Comparison of ENCODE assay signal across 11 cellular contexts in the genomic region with DNA sequence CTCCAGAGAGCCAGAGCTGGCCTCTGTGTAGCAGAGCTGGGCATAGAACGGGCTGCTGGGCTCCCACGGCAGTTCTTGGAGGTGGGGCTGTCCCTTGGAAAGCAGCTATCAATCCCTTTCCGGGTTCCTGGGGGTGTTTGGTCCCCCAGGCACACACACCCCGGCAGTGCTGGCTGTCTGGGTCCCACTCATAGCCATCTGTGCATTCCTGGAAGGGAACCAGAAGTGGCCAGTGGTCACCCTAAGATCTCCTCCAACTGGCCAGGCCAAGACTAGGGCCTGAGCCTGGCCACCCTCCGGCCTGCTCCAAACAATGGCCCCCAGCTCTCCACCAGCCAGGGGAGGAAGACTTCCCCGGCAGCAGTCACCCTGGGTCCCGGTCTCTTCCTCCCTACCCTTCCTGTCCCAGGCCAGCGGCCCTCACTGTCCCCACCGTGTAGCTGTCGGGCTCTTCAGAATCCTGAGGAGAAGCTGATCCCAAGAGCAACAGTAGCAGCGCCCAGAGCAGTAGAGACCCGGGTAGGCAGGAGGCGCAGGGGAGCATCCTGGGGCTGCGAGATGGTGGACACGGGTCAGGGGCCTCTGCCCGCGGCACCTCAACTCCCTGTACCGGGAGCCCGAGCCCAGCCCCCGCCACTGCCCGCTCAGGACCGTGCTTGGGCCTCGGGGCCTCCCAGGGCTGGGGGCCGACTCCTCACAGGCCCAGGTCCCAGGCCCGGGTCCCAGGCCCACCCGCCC. TPM values are rescaled to one million over a fixed set of nuclear protein-coding genes. Genes with fewer than 3 reads are reported as not detected.
DNase-seq lines count a peak whose midpoint lies in the region; ATAC-seq and TF ChIP-seq lines count a peak whose summit lies in the region.
"Had no signal": no experiment of that assay in that cellular context is flagged by ENCODE, and none has a peak within 500 bp of the region (broad histone marks: within the 10 kb centered on the region; RNA-seq: fewer than 3 reads in every experiment).

No MANE protein-coding gene starts in this region.

- peaks cover 13% of the 10 kb centered on the region for H3K4me1 Mint-ChIP-seq in activated CD4-positive, alpha-beta T cell treated with anti-CD3 and anti-CD28 coated beads for 36 hours
- H3K4me1 Mint-ChIP-seq in central memory CD8-positive, alpha-beta T cell = peaks cover 32% of the 10 kb centered on the region

- no peaks in the 10 kb centered on the region for H3K27me3 Mint-ChIP-seq in activated CD4-positive, alpha-beta T cell treated with anti-CD3 and anti-CD28 coated beads for 36 hours
- H3K27me3 Mint-ChIP-seq in central memory CD8-positive, alpha-beta T cell = no peaks in the 10 kb centered on the region

- H3K4me3 Mint-ChIP-seq in activated CD4-positive, alpha-beta T cell treated with anti-CD3 and anti-CD28 coated beads for 36 hours = peak overlapping the region; percentile 41
- peak overlapping the region; percentile 49 for H3K4me3 Mint-ChIP-seq in central memory CD8-positive, alpha-beta T cell

- peaks cover 10% of the 10 kb centered on the region for H3K36me3 Mint-ChIP-seq in activated CD4-positive, alpha-beta T cell treated with anti-CD3 and anti-CD28 coated beads for 36 hours (ENCODE audit: low read depth)
- peaks cover 12% of the 10 kb centered on the region for H3K36me3 Mint-ChIP-seq in central memory CD8-positive, alpha-beta T cell (ENCODE audit: insufficient read depth)

- H3K4me3 ChIP-seq in lower lobe of right lung (peak overlapping the region; percentile 62), thymus (ENCODE audit: low read length) (peak overlapping the region; percentile 62)

- CTCF ChIA-PET in activated CD4-positive, alpha-beta T cell treated with anti-CD3 and anti-CD28 coated beads for 36 hours (lab: Charles Lee) = interaction anchor here (0.6 to 4.8 kb wide), 8 partner anchors 12 to 131 kb away, joined by 3 to 76 read pairs (median 3); a partner anchor contains a TSS

- no peak for TF ChIP-seq CTCF in lower lobe of right lung (IDR thresholded peaks at IDR 0.05)

- peaks cover 26% of the 10 kb centered on the region for H3K4me1 ChIP-seq in lower lobe of right lung
- H3K4me1 ChIP-seq in thymus (ENCODE audit: control insufficient read depth, insufficient read depth, low read length) = peaks cover 10% of the 10 kb centered on the region

- 84% methylated on average over 26 of the region's 26 CpGs for WGBS in thymus

- H3K9me3 ChIP-seq in lower lobe of right lung (no peaks in the 10 kb centered on the region), thymus (ENCODE audit: control insufficient read depth) (no peaks in the 10 kb centered on the region)

- H3K36me3 ChIP-seq in lower lobe of right lung = peaks cover 24% of the 10 kb centered on the region
- peaks cover 5% of the 10 kb centered on the region for H3K36me3 ChIP-seq in thymus (ENCODE audit: control insufficient read depth, insufficient read depth)

- H3K9me3 Mint-ChIP-seq in activated CD4-positive, alpha-beta T cell treated with anti-CD3 and anti-CD28 coated beads for 36 hours (ENCODE audit: low read depth) = no peaks in the 10 kb centered on the region
- no peaks in the 10 kb centered on the region for H3K9me3 Mint-ChIP-seq in central memory CD8-positive, alpha-beta T cell

- intact Hi-C loops in activated CD4-positive, alpha-beta T cell treated with anti-CD3 and anti-CD28 coated beads for 36 hours (cut with DNase I, micrococcal nuclease) = loop anchor here in 1 of 2 experiments (2.0 kb wide), 1 partner anchor 17 kb away; a partner anchor contains a TSS
- intact Hi-C loops in lower lobe of right lung (cut with DNase I) = no loop called here

- peak overlapping the region; percentile 87 for H3K27ac ChIP-seq in lower lobe of right lung
- no peak overlapping the region for H3K27ac ChIP-seq in thymus (ENCODE audit: low read depth)
- H3K27ac ChIP-seq: C4-2B, HL-60 had no signal

- H3K27me3 ChIP-seq in lower lobe of right lung (ENCODE audit: low read depth) = no peaks in the 10 kb centered on the region
- H3K27me3 ChIP-seq in thymus (ENCODE audit: control insufficient read depth, insufficient read depth) = peaks cover 11% of the 10 kb centered on the region

- ATAC-seq in activated CD4-positive, alpha-beta T cell treated with anti-CD3 and anti-CD28 coated beads for 36 hours = no peak
- ATAC-seq in central memory CD8-positive, alpha-beta T cell (replicated peaks; ENCODE audit: extremely low read depth, poor library complexity, severe bottlenecking) = no peak
- ATAC-seq in lower lobe of right lung (peak; percentile 1 to 23), HG03175 (IDR thresholded peaks at IDR 0.05; ENCODE audit: unreplicated experiment) (no peak)

- H3K27ac Mint-ChIP-seq in activated CD4-positive, alpha-beta T cell treated with anti-CD3 and anti-CD28 coated beads for 36 hours = peak overlapping the region; percentile 31
- H3K27ac Mint-ChIP-seq in central memory CD8-positive, alpha-beta T cell (ENCODE audit: low read depth) = peak overlapping the region; percentile 64

- no peak for DNase-seq in activated CD4-positive, alpha-beta T cell treated with anti-CD3 and anti-CD28 coated beads for 36 hours
- no peak for DNase-seq in activated CD4-positive, alpha-beta T cell treated with anti-CD3 and anti-CD28 coated beads for 4 hours
- no peak for DNase-seq in central memory CD8-positive, alpha-beta T cell (ENCODE audit: low spot score in 2 of 2)
- DNase-seq in lower lobe of right lung = peak; percentile 57
- DNase-seq in stimulated activated CD4-positive, alpha-beta T cell treated with anti-CD3 and anti-CD28 coated beads, Interleukin-4, amount 100 ng/mL, for 1 hour = no peak
- no peak for DNase-seq in NCI-H128 (lab: John Stamatoyannopoulos, UW; ENCODE audit: unreplicated experiment)
- DNase-seq: activated gamma-delta T cell had no signal

- POLR2A ChIA-PET in activated CD4-positive, alpha-beta T cell treated with anti-CD3 and anti-CD28 coated beads for 36 hours (lab: Charles Lee) = interaction anchor here (0.8 to 1.4 kb wide), 4 partner anchors 9 to 17 kb away, joined by 4 to 6 read pairs (median 5); a partner anchor contains a TSS

RNA-seq across cellular contexts. Expression of a gene that starts 0.6 kb away (rescaled TPM):
- 10 to 100 TPM; 20.2 to 23.4 TPM for total RNA-seq in activated CD4-positive, alpha-beta T cell treated with anti-CD3 and anti-CD28 coated beads for 36 hours
- 53.9 TPM for total RNA-seq in lower lobe of right lung
- 41.8 TPM for polyA plus RNA-seq in thymus

RNA-seq across cellular contexts. Expression of a gene that starts 7.7 kb away (rescaled TPM):
- total RNA-seq in activated CD4-positive, alpha-beta T cell treated with anti-CD3 and anti-CD28 coated beads for 36 hours = 1 to 10 TPM; 1.7 TPM
- total RNA-seq in lower lobe of right lung = 20.6 TPM
- 4.2 TPM for polyA plus RNA-seq in thymus

RNA-seq across cellular contexts. Expression of a gene that starts 11.7 kb away (rescaled TPM):
- total RNA-seq in activated CD4-positive, alpha-beta T cell treated with anti-CD3 and anti-CD28 coated beads for 36 hours = 10 to 100 TPM; 59.2 to 67.8 TPM
- 52.8 TPM for total RNA-seq in lower lobe of right lung
- 127 TPM for polyA plus RNA-seq in thymus

RNA-seq across cellular contexts. Expression of a gene that starts 14.0 kb away (rescaled TPM):
- 1,000 to 10,000 TPM in 1 of 2 experiments, 100 to 1,000 TPM in 1; 888 to 1,074 TPM for total RNA-seq in activated CD4-positive, alpha-beta T cell treated with anti-CD3 and anti-CD28 coated beads for 36 hours
- total RNA-seq in lower lobe of right lung = 647 TPM
- polyA plus RNA-seq in thymus = 673 TPM

RNA-seq across cellular contexts. Expression of a gene that starts 16.3 kb away (rescaled TPM):
- total RNA-seq in activated CD4-positive, alpha-beta T cell treated with anti-CD3 and anti-CD28 coated beads for 36 hours = 100 to 1,000 TPM in 1 of 2 experiments, 10 to 100 TPM in 1; 95.4 to 121 TPM
- total RNA-seq in lower lobe of right lung = 44.0 TPM
- polyA plus RNA-seq in thymus = 70.9 TPM

Comparison
In these comparisons a context has a peak if more than half of its experiments do, and no peak if none do; other contexts are left out.
1. ATAC-seq: peak in lower lobe of right lung (2 of 2); none in activated CD4-positive, alpha-beta T cell treated with anti-CD3 and anti-CD28 coated beads for 36 hours (single experiment), central memory CD8-positive, alpha-beta T cell (single experiment) and HG03175 (single experiment).